Comparison of ENCODE assay signal across 8 cellular contexts in genomic region chr16:4734063-4734729, GRCh38. TPM values are rescaled to one million over a fixed set of nuclear protein-coding genes. Genes with fewer than 3 reads are reported as not detected.
DNase-seq lines count a peak whose midpoint lies in the region; ATAC-seq and TF ChIP-seq lines count a peak whose summit lies in the region.

TSS of gene ANKS3 (minus strand) at chr16:4734271. CDS start at chr16:4730149, 4,122 bp downstream.
TSS of gene DNAAF8 (plus strand) at chr16:4734537. CDS start at chr16:4736515, 1,978 bp downstream.

- peak; percentile 81 to 82 for ATAC-seq in CD4-positive, CD25-positive, alpha-beta regulatory T cell (ENCODE audit: low read depth in 2 of 2)
- ATAC-seq in GM19395 (IDR thresholded peaks at IDR 0.05; ENCODE audit: unreplicated experiment) (peak; percentile 79), HG03558 (IDR thresholded peaks at IDR 0.05; ENCODE audit: extremely low read depth, unreplicated experiment) (peak; percentile 58), lower lobe of right lung (peak; percentile 98)

- no peaks in the 10 kb centered on the region for H3K27me3 ChIP-seq in CD4-positive, CD25-positive, alpha-beta regulatory T cell (ENCODE audit: control insufficient read depth, insufficient read depth, low read length)
- H3K27me3 ChIP-seq in ectodermal cell (ENCODE audit: control insufficient read depth, insufficient read depth, low read length, poor library complexity, severe bottlenecking) (no peaks in the 10 kb centered on the region), lower lobe of right lung (ENCODE audit: low read depth) (no peaks in the 10 kb centered on the region)

- H3K4me1 Mint-ChIP-seq in CD4-positive, CD25-positive, alpha-beta regulatory T cell = peaks cover 5 to 22% (median 15%) of the 10 kb centered on the region in 4 donors
- H3K4me1 Mint-ChIP-seq in activated CD4-positive, alpha-beta memory T cell treated with anti-CD3 and anti-CD28 coated beads, Interleukin-2, amount 10 ng/mL, durations not matched to agents 7 days and 5 days = peaks cover 24% of the 10 kb centered on the region

- H3K4me3 Mint-ChIP-seq in CD4-positive, CD25-positive, alpha-beta regulatory T cell = peak within 1 kb of the TSS; percentile 90 to 98 (median 96)
- peak within 1 kb of the TSS; percentile 78 for H3K4me3 Mint-ChIP-seq in activated CD4-positive, alpha-beta memory T cell treated with anti-CD3 and anti-CD28 coated beads, Interleukin-2, amount 10 ng/mL, durations not matched to agents 7 days and 5 days

- no peak for TF ChIP-seq CTCF in lower lobe of right lung (IDR thresholded peaks at IDR 0.05)

- peaks cover 19% of the 10 kb centered on the region for H3K4me1 ChIP-seq in CD4-positive, CD25-positive, alpha-beta regulatory T cell (ENCODE audit: control insufficient read depth, insufficient read depth, low read length, poor library complexity, severe bottlenecking)
- no peaks in the 10 kb centered on the region for H3K4me1 ChIP-seq in ectodermal cell (ENCODE audit: control insufficient read depth, insufficient read depth, low read length)
- peaks cover 18% of the 10 kb centered on the region for H3K4me1 ChIP-seq in lower lobe of right lung

- POLR2A ChIA-PET in activated CD4-positive, alpha-beta memory T cell treated with anti-CD3 and anti-CD28 coated beads, Interleukin-2, amount 10 ng/mL, durations not matched to agents 7 days and 5 days (lab: Charles Lee) = interaction anchor here (1.0 to 2.4 kb wide), 21 partner anchors 10 to 481 kb away, joined by 3 to 24 read pairs (median 6); partner anchors contain the start of genes CDIP1, CORO7, GLYR1 and NAGPA

- peaks cover 5% of the 10 kb centered on the region for H3K27me3 Mint-ChIP-seq in CD4-positive, CD25-positive, alpha-beta regulatory T cell
- H3K27me3 Mint-ChIP-seq in activated CD4-positive, alpha-beta memory T cell treated with anti-CD3 and anti-CD28 coated beads, Interleukin-2, amount 10 ng/mL, durations not matched to agents 7 days and 5 days = no peaks in the 10 kb centered on the region

- H3K9me3 Mint-ChIP-seq in CD4-positive, CD25-positive, alpha-beta regulatory T cell = no peaks in the 10 kb centered on the region
- no peaks in the 10 kb centered on the region for H3K9me3 Mint-ChIP-seq in activated CD4-positive, alpha-beta memory T cell treated with anti-CD3 and anti-CD28 coated beads, Interleukin-2, amount 10 ng/mL, durations not matched to agents 7 days and 5 days

- CTCF ChIA-PET in activated CD4-positive, alpha-beta memory T cell treated with anti-CD3 and anti-CD28 coated beads, Interleukin-2, amount 10 ng/mL, durations not matched to agents 7 days and 5 days (lab: Charles Lee) = interaction anchor here (0.5 to 2.3 kb wide), 17 partner anchors 10 to 1703 kb away, joined by 3 to 12 read pairs (median 4); partner anchors contain the start of genes GLYR1, MGRN1, NUDT16L1 and ROGDI

- no peaks in the 10 kb centered on the region for H3K36me3 Mint-ChIP-seq in CD4-positive, CD25-positive, alpha-beta regulatory T cell
- no peaks in the 10 kb centered on the region for H3K36me3 Mint-ChIP-seq in activated CD4-positive, alpha-beta memory T cell treated with anti-CD3 and anti-CD28 coated beads, Interleukin-2, amount 10 ng/mL, durations not matched to agents 7 days and 5 days (ENCODE audit: low read depth)

- peak; percentile 78 to 83 (median 82) for DNase-seq in CD4-positive, CD25-positive, alpha-beta regulatory T cell
- DNase-seq in NCI-H774 (lab: John Stamatoyannopoulos, UW) = peak; percentile 94
- DNase-seq in activated CD4-positive, alpha-beta memory T cell treated with anti-CD3 and anti-CD28 coated beads, Interleukin-2, amount 10 ng/mL, durations not matched to agents 7 days and 5 days = peak; percentile 81
- DNase-seq in lower lobe of right lung = peak; percentile 97
- DNase-seq in stimulated activated CD4-positive, alpha-beta T cell treated with anti-CD3 and anti-CD28 coated beads, TNF-alpha, amount 100 ng/mL, for 1 hour (ENCODE audit: low read depth in 3 of 3, low spot score in 1 of 3) = peak; percentile 13 to 68 (median 49)

- peak within 1 kb of the TSS; percentile 82 for H3K27ac ChIP-seq in CD4-positive, CD25-positive, alpha-beta regulatory T cell (ENCODE audit: insufficient read depth, low read length, poor library complexity, severe bottlenecking)
- H3K27ac ChIP-seq in ectodermal cell (ENCODE audit: insufficient read depth, low read depth, low read length, poor library complexity, severe bottlenecking) (peak within 1 kb of the TSS; percentile 94), lower lobe of right lung (peak within 1 kb of the TSS; percentile 85)

- peak within 1 kb of the TSS; percentile 87 to 89 (median 89) for H3K27ac Mint-ChIP-seq in CD4-positive, CD25-positive, alpha-beta regulatory T cell
- peak within 1 kb of the TSS; percentile 78 for H3K27ac Mint-ChIP-seq in activated CD4-positive, alpha-beta memory T cell treated with anti-CD3 and anti-CD28 coated beads, Interleukin-2, amount 10 ng/mL, durations not matched to agents 7 days and 5 days

- peak within 1 kb of the TSS; percentile 79 for H3K4me3 ChIP-seq in CD4-positive, CD25-positive, alpha-beta regulatory T cell (ENCODE audit: low read depth, low read length)
- H3K4me3 ChIP-seq in ectodermal cell (ENCODE audit: insufficient read depth, low read depth, low read length) = peak within 1 kb of the TSS; percentile 90
- H3K4me3 ChIP-seq in lower lobe of right lung = peak within 1 kb of the TSS; percentile 98

- H3K36me3 ChIP-seq in CD4-positive, CD25-positive, alpha-beta regulatory T cell (ENCODE audit: control insufficient read depth, insufficient read depth, low read length) = peaks cover 3% of the 10 kb centered on the region
- H3K36me3 ChIP-seq in ectodermal cell (ENCODE audit: control insufficient read depth, insufficient read depth, low read length) (peaks cover 10% of the 10 kb centered on the region), lower lobe of right lung (peaks cover 10% of the 10 kb centered on the region)

- intact Hi-C loops in lower lobe of right lung (cut with DNase I) = no loop called here

- WGBS in ectodermal cell, 2 experiments = 0% methylated on average over 70 of the region's 70 CpGs

- H3K9me3 ChIP-seq in CD4-positive, CD25-positive, alpha-beta regulatory T cell (ENCODE audit: control insufficient read depth in 2 of 2, low read length in 2 of 2) = no peaks in the 10 kb centered on the region
- H3K9me3 ChIP-seq in ectodermal cell (ENCODE audit: control insufficient read depth, low read length) (no peaks in the 10 kb centered on the region), lower lobe of right lung (no peaks in the 10 kb centered on the region)

RNA-seq across cellular contexts. Expression of gene ANKS3, which starts in this region (rescaled TPM):
- total RNA-seq in CD4-positive, CD25-positive, alpha-beta regulatory T cell = 20.4 TPM
- polyA plus RNA-seq in CD4-positive, CD25-positive, alpha-beta regulatory T cell = 1 to 10 TPM; 1.4 to 4.0 (median 2.5) TPM
- 10 to 100 TPM in 1 of 2 experiments, 1 to 10 TPM in 1; 10.0 to 10.2 TPM for total RNA-seq in activated CD4-positive, alpha-beta memory T cell treated with anti-CD3 and anti-CD28 coated beads, Interleukin-2, amount 10 ng/mL, durations not matched to agents 7 days and 5 days
- 26.1 TPM for polyA plus RNA-seq in ectodermal cell (2013, experiment 1 of 4)
- 27.8 TPM for polyA plus RNA-seq in ectodermal cell (2013, experiment 2 of 4)
- 20.6 TPM for polyA plus RNA-seq in ectodermal cell (2013, experiment 3 of 4)
- polyA plus RNA-seq in ectodermal cell (2013, experiment 4 of 4) = 21.0 TPM
- 20.6 TPM for total RNA-seq in lower lobe of right lung

RNA-seq across cellular contexts. Expression of gene DNAAF8, which starts in this region (rescaled TPM):
- total RNA-seq in CD4-positive, CD25-positive, alpha-beta regulatory T cell = not detected
- under 1 TPM in 1 of 4 donors, not detected in 3; 0.06 TPM for polyA plus RNA-seq in CD4-positive, CD25-positive, alpha-beta regulatory T cell
- not detected for total RNA-seq in activated CD4-positive, alpha-beta memory T cell treated with anti-CD3 and anti-CD28 coated beads, Interleukin-2, amount 10 ng/mL, durations not matched to agents 7 days and 5 days
- polyA plus RNA-seq in ectodermal cell (2013, experiment 1 of 4) = 0.89 TPM
- 0.68 TPM for polyA plus RNA-seq in ectodermal cell (2013, experiment 2 of 4)
- 0.11 TPM for polyA plus RNA-seq in ectodermal cell (2013, experiment 3 of 4)
- polyA plus RNA-seq in ectodermal cell (2013, experiment 4 of 4) = 0.20 TPM
- 3.4 TPM for total RNA-seq in lower lobe of right lung

Comparison
In these comparisons a context has a peak if more than half of its experiments do, and no peak if none do; other contexts are left out.
1. Peak in every context shown above with its lines: DNase-seq, ATAC-seq, H3K4me3 ChIP-seq and H3K27ac ChIP-seq.